24 cellular contexts compared by ENCODE assay signal in genomic region chr10:62719058-62719457, GRCh38.
"Had no signal": no experiment of that assay in that cellular context is flagged by ENCODE, and none has a peak within 500 bp of the region (broad histone marks: within the 10 kb centered on the region; RNA-seq: fewer than 3 reads in every experiment).

No MANE protein-coding gene starts in this region.

- DNase-seq: effector CD4-positive, alpha-beta T cell; endodermal cell; foreskin melanocyte; head of caudate nucleus; hippocampal formation; left colon; left ventricle myocardium superior; mesenchymal stem cell; naive thymus-derived CD8-positive, alpha-beta T cell; psoas muscle; retina; spleen; stimulated activated CD4-positive, alpha-beta T cell treated with anti-CD3 and anti-CD28 coated beads, Interleukin-15, amount 100 ng/mL, for 24 hours; stimulated activated CD4-positive, alpha-beta T cell treated with anti-CD3 and anti-CD28 coated beads, Interleukin-1b, Interleukin-23, amount 100 ng/mL, for 48 hours; stimulated activated CD4-positive, alpha-beta T cell treated with anti-CD3 and anti-CD28 coated beads, Interleukin-4, amount 100 ng/mL, for 24 hours; stimulated activated naive CD4-positive, alpha-beta T cell; stomach; substantia nigra; trophoblast cell had no signal

- H3K36me3 ChIP-seq: neutrophil, spleen, stomach, thoracic aorta had no signal

- H3K27ac ChIP-seq: coronary artery, neutrophil, psoas muscle, spleen, stomach, thoracic aorta had no signal

- H3K9me3 ChIP-seq: neutrophil, psoas muscle, spleen, stomach, thoracic aorta had no signal

- ATAC-seq: left colon; left ventricle myocardium superior; naive thymus-derived CD8-positive, alpha-beta T cell; psoas muscle; sciatic nerve had no signal

- H3K4me3 ChIP-seq: coronary artery, lung, psoas muscle, spleen, stomach, thoracic aorta had no signal

- H3K27me3 ChIP-seq: spleen, stomach had no signal

- H3K4me1 ChIP-seq: psoas muscle, spleen, stomach had no signal
